1 cellular context compared by ENCODE assay signal in the genomic region with DNA sequence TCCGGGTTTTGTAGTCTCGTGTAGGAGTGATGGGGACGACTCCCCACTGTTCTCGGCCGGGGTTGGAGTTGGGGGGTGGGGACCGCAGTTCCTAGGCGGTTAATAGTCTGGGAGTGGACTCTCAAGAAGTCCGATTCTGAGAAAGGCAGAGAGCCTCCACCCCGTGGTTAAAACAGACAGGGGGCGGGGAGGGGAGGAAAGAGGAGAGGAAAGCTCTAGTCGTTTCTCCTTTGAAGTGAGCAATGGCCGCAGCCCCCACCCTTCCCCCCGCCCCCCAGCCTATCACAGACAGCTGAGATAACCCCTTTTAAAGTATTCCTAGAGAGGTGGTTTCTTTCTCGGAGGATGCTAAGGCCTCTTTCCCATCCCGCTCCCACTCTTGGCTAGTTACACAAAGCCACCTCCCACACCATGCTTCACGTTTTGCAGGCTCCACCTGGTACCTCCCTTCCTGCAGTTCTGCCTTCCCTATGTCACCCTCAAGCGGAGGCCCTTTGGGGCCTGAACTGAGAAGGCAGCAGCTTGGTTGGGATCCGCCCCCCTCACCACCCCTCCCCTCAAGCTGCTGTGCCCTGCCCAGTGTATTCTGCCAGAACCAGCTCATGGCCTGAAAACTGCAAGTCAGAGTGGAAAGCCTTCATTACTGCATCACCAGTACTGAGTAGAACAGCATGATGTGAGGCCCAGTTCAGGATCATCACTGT.
TF ChIP-seq lines count a peak whose summit lies in the region.

No MANE protein-coding gene starts in this region.

TF ChIP-seq in endothelial cell of umbilical vein, 7 proteins besides CTCF, POLR2A, EP300 and RAD21:
- TF ChIP-seq JUN (IDR thresholded peaks at IDR 0.05; ENCODE audit: borderline replicate concordance, insufficient read depth, insufficient read length, low read depth) (no peak), MYC (IDR thresholded peaks at IDR 0.05; ENCODE audit: low read depth, low read length) (no peak), FOS (IDR thresholded peaks at IDR 0.05; ENCODE audit: borderline replicate concordance, insufficient read depth, low read length) (no peak), GATA2 (IDR thresholded peaks at IDR 0.05; ENCODE audit: insufficient read depth, insufficient read length, low read depth, low read length) (no peak), POLR2AphosphoS5 (IDR thresholded peaks at IDR 0.05; ENCODE audit: insufficient read depth, low read depth, low read length) (no peak), EZH2 (IDR thresholded peaks at IDR 0.05; ENCODE audit: borderline replicate concordance, low read depth, low read length, severe bottlenecking) (no peak)
- TF ChIP-seq, protein P1, sequence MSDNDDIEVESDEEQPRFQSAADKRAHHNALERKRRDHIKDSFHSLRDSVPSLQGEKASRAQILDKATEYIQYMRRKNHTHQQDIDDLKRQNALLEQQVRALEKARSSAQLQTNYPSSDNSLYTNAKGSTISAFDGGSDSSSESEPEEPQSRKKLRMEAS (IDR thresholded peaks at IDR 0.05; ENCODE audit: insufficient read depth, insufficient read length) = no peak
